Comparison of ENCODE assay signal across 8 cellular contexts in the genomic region with DNA sequence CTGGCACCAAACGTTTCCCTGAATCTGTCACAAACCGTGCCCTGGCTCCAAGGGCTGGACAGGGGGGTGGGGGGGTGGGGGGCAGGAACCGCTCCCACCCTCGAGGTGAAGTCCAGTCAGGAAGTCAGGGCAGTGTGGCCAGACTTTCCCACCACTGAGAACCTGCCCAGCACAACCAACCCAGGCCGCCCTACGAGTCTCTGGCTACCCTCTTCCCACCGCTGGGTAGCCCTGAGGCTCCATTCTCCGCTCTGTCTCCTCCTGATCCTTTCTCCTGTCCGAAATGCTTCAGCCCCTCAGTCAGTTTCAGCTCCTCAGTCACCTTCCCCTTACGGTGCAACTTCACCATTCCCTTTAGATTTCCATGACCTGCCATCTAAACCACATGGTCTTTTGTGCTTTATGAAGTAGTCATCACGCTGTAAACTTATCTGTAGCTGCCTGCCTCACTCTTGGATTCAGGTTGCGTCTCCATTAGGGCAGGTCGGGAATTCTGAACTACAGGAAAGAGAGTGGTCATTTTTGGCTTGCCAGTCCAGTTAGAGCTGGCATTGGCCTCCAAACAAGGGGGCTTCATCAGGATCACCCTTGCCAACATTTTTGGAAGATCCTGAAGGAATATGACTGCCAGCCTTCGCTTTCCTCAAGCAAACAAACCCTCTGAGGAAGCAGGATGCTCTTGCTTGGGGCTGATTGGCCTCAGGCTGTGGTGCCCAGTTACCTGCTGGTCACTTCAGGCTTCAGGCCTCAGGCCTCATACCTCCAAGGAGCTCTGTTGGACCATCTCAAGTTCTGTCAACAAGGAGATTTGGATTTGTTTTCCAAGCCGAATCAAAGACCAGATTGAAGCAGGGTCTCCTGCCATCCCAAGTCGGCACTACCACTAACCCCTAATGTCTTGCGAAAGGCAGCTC. TPM values are rescaled to one million over a fixed set of nuclear protein-coding genes. Genes with fewer than 3 reads are reported as not detected.
DNase-seq lines count a peak whose midpoint lies in the region; FAIRE-seq and TF ChIP-seq lines count a peak whose summit lies in the region.

No MANE protein-coding gene starts in this region.

- peak overlapping the region; percentile 98 for H3K27ac Mint-ChIP-seq in activated T-cell treated with anti-CD3 and anti-CD28 coated beads, Interleukin-2, amount 50 U/mL, for 24 hours
- H3K27ac Mint-ChIP-seq in astrocyte (ENCODE audit: unreplicated experiment), result peak overlapping the region; percentile 87

- H3K27ac ChIP-seq in astrocyte (ENCODE audit: low read depth, low read length), result peak overlapping the region; percentile 79
- peak overlapping the region; percentile 90 to 92 for H3K27ac ChIP-seq in liver (ENCODE audit: low read depth in 1 of 2, low read length in 2 of 2)
- peak overlapping the region; percentile 82 to 86 for H3K27ac ChIP-seq in tibial artery

- peak overlapping the region; percentile 97 for H2AFZ ChIP-seq in astrocyte (ENCODE audit: low read depth, low read length)

- peaks cover 8% of the 10 kb centered on the region for H3K4me1 ChIP-seq in astrocyte (ENCODE audit: insufficient read depth, low read length)
- H3K4me1 ChIP-seq in liver (ENCODE audit: control insufficient read depth in 4 of 4, insufficient read depth in 4 of 4, low read length in 3 of 4), result peaks cover 4 to 36% (median 22%) of the 10 kb centered on the region in 4 donors
- H3K4me1 ChIP-seq in tibial artery, result peaks cover 0 to 40% (median 16%) of the 10 kb centered on the region in 4 donors

- H3K79me2 ChIP-seq in astrocyte (ENCODE audit: insufficient read depth, low read length), result peaks cover 43% of the 10 kb centered on the region

- H3K27me3 ChIP-seq in astrocyte (ENCODE audit: insufficient read depth, low read length) (no peaks in the 10 kb centered on the region), liver (ENCODE audit: control insufficient read depth in 4 of 4, insufficient read depth in 4 of 4, low read length in 3 of 4) (no peaks in the 10 kb centered on the region), tibial artery (no peaks in the 10 kb centered on the region)

- H3K4me1 Mint-ChIP-seq in activated T-cell treated with anti-CD3 and anti-CD28 coated beads, Interleukin-2, amount 50 U/mL, for 24 hours (ENCODE audit: low read depth), result peaks cover 36% of the 10 kb centered on the region
- peaks cover 21% of the 10 kb centered on the region for H3K4me1 Mint-ChIP-seq in astrocyte (ENCODE audit: low read depth, unreplicated experiment)

- intact Hi-C loops in tibial artery (cut with DNase I; ENCODE audit: low total_unique reads), result loop anchor here (5.0 kb wide), 1 partner anchor 50 kb away; the partner anchor contains the start of gene UBAP1
- intact Hi-C loops in posterior vena cava (cut with DNase I), result loop anchor here in 1 of 2 donors (10.0 kb wide), 1 partner anchor 128 kb away; no protein-coding TSS in a partner anchor

- H3K4me3 Mint-ChIP-seq in activated T-cell treated with anti-CD3 and anti-CD28 coated beads, Interleukin-2, amount 50 U/mL, for 24 hours, result peak overlapping the region; percentile 94
- H3K4me3 Mint-ChIP-seq in astrocyte (ENCODE audit: unreplicated experiment), result peak overlapping the region; percentile 98

- no peaks in the 10 kb centered on the region for H3K9me3 Mint-ChIP-seq in activated T-cell treated with anti-CD3 and anti-CD28 coated beads, Interleukin-2, amount 50 U/mL, for 24 hours
- no peaks in the 10 kb centered on the region for H3K9me3 Mint-ChIP-seq in astrocyte (ENCODE audit: unreplicated experiment)

- H3K9me3 ChIP-seq in astrocyte (ENCODE audit: insufficient read depth, low read depth, low read length), result no peaks in the 10 kb centered on the region
- no peaks in the 10 kb centered on the region for H3K9me3 ChIP-seq in liver (ENCODE audit: control insufficient read depth in 4 of 4, low read length in 3 of 4)
- no peaks in the 10 kb centered on the region for H3K9me3 ChIP-seq in tibial artery

- WGBS in liver, result 75% methylated on average over 17 of the region's 17 CpGs

- peak; percentile 24 for DNase-seq in activated T-cell treated with anti-CD3 and anti-CD28 coated beads, Interleukin-2, amount 50 U/mL, for 24 hours
- DNase-seq in activated T-cell treated with anti-CD3 and anti-CD28 coated beads, Interleukin-2, amount 50 U/mL, for 1 hour, result no peak
- DNase-seq in astrocyte (ENCODE audit: low read depth) (no peak), tibial artery (no peak), ecto neural progenitor cell (ENCODE audit: low spot score) (no peak), posterior vena cava (ENCODE audit: low spot score) (no peak)
- DNase-seq in NK-92 treated with Interleukin-12 subunit alpha and Interleukin-12 subunit beta, amount 100 ng/mL, for 24 hours (lab: John Stamatoyannopoulos, UW), result no peak

- peak overlapping the region; percentile 87 for H3K4me3 ChIP-seq in astrocyte (ENCODE audit: insufficient read depth, low read depth, low read length)
- peak overlapping the region; percentile 83 to 94 (median 87) for H3K4me3 ChIP-seq in liver (ENCODE audit: low read depth in 1 of 3, low read length in 3 of 3)
- H3K4me3 ChIP-seq in tibial artery, result peak overlapping the region; percentile 89 to 96

- peaks cover 28% of the 10 kb centered on the region for H4K20me1 ChIP-seq in astrocyte (ENCODE audit: insufficient read depth, low read length)

- TF ChIP-seq CTCF in astrocyte (IDR thresholded peaks at IDR 0.05; ENCODE audit: insufficient read depth, low read depth, low read length) (no peak), liver (IDR thresholded peaks at IDR 0.05; ENCODE audit: low read depth, low read length, missing input control) (no peak), tibial artery (IDR thresholded peaks at IDR 0.05) (no peak)

- H3K36me3 Mint-ChIP-seq in activated T-cell treated with anti-CD3 and anti-CD28 coated beads, Interleukin-2, amount 50 U/mL, for 24 hours (ENCODE audit: low read depth), result peaks cover 44% of the 10 kb centered on the region
- peaks cover 3% of the 10 kb centered on the region for H3K36me3 Mint-ChIP-seq in astrocyte (ENCODE audit: low read depth, unreplicated experiment)

- H3K4me2 ChIP-seq in astrocyte (ENCODE audit: low read length), result peak overlapping the region; percentile 91

- TF ChIP-seq RAD21 in liver (IDR thresholded peaks at IDR 0.05), result no peak

- no peak for FAIRE-seq in astrocyte (lab: Jason Lieb, UNC)

- H3K9ac ChIP-seq in astrocyte (ENCODE audit: low read length), result peak overlapping the region; percentile 90
- H3K9ac ChIP-seq in liver (ENCODE audit: low read depth in 1 of 2, low read length in 2 of 2), result peak overlapping the region in 1 of 2 donors; percentile 78

- peaks cover 12% of the 10 kb centered on the region for H3K36me3 ChIP-seq in astrocyte (ENCODE audit: insufficient read depth, low read length)
- peaks cover 0 to 8% (median under 1%) of the 10 kb centered on the region in 4 donors for H3K36me3 ChIP-seq in liver (ENCODE audit: control insufficient read depth in 4 of 4, insufficient read depth in 3 of 4, low read depth in 1 of 4, low read length in 3 of 4)
- H3K36me3 ChIP-seq in tibial artery, result peaks cover 0 to 13% (median 0%) of the 10 kb centered on the region in 3 donors

- no peaks in the 10 kb centered on the region for H3K27me3 Mint-ChIP-seq in activated T-cell treated with anti-CD3 and anti-CD28 coated beads, Interleukin-2, amount 50 U/mL, for 24 hours
- H3K27me3 Mint-ChIP-seq in astrocyte (ENCODE audit: low read depth, unreplicated experiment), result no peaks in the 10 kb centered on the region

TF ChIP-seq in liver, 16 proteins besides CTCF, POLR2A, EP300 and RAD21:
- no peak for TF ChIP-seq MAX (IDR thresholded peaks at IDR 0.05)
- TF ChIP-seq GABPA (IDR thresholded peaks at IDR 0.05 in 1 of 2, conservative IDR thresholded peaks at IDR 0.05 in 1 of 2), result no peak
- TF ChIP-seq FOXA1 (IDR thresholded peaks at IDR 0.05), result no peak

RNA-seq across cellular contexts. Expression of gene DCAF12, which starts 0.8 kb away (rescaled TPM):
- 29.8 and 36.0 TPM in 2 replicates for total RNA-seq in astrocyte
- total RNA-seq in liver, result 100 to 1,000 TPM in 1 of 2 donors, 10 to 100 TPM in 1; 19.1 to 120 TPM
- 10 to 100 TPM in 1 of 2 donors, 1 to 10 TPM in 1; 8.4 to 12.9 TPM for polyA plus RNA-seq in liver
- 10 to 100 TPM; 20.5 to 32.9 TPM for total RNA-seq in posterior vena cava

RNA-seq across cellular contexts. Expression of gene UBAP1, which starts 51.6 kb away (rescaled TPM):
- total RNA-seq in astrocyte, result 52.0 and 60.8 TPM in 2 replicates
- 10 to 100 TPM; 23.4 to 31.6 TPM for total RNA-seq in liver
- polyA plus RNA-seq in liver, result 10 to 100 TPM; 21.2 to 24.0 TPM
- total RNA-seq in posterior vena cava, result 10 to 100 TPM; 42.8 to 44.9 TPM
